ENCODE assay signal across 21 cellular contexts in genomic region chr10:80394358-80394916, GRCh38. TPM values are rescaled to one million over a fixed set of nuclear protein-coding genes. Genes with fewer than 3 reads are reported as not detected.
DNase-seq lines count a peak whose midpoint lies in the region; ATAC-seq and TF ChIP-seq lines count a peak whose summit lies in the region.
"Had no signal": no experiment of that assay in that cellular context is flagged by ENCODE, and none has a peak within 500 bp of the region (broad histone marks: within the 10 kb centered on the region; RNA-seq: fewer than 3 reads in every experiment).

No MANE protein-coding gene starts in this region.

- peaks cover 27% of the 10 kb centered on the region for H3K27me3 Mint-ChIP-seq in mesothelial cell of epicardium (ENCODE audit: low read depth)
- peaks cover 9% of the 10 kb centered on the region for H3K27me3 Mint-ChIP-seq in activated CD4-positive, alpha-beta memory T cell treated with anti-CD3 and anti-CD28 coated beads for 36 hours
- H3K27me3 Mint-ChIP-seq: IgD-negative memory B cell had no signal

- H3K36me3 ChIP-seq in SK-N-SH (replicated peaks in 1 of 2; ENCODE audit: control insufficient read depth in 1 of 2, insufficient read depth in 2 of 2, low read length in 1 of 2) (no peaks in the 10 kb centered on the region), esophagus (ENCODE audit: control insufficient read depth in 2 of 2, insufficient read depth in 2 of 2, low read length in 1 of 2) (no peaks in the 10 kb centered on the region)
- H3K36me3 ChIP-seq: BLaER1 had no signal

- no peaks in the 10 kb centered on the region for H3K9me3 Mint-ChIP-seq in mesothelial cell of epicardium
- no peaks in the 10 kb centered on the region for H3K9me3 Mint-ChIP-seq in activated CD4-positive, alpha-beta memory T cell treated with anti-CD3 and anti-CD28 coated beads for 36 hours
- H3K9me3 Mint-ChIP-seq: CD14-positive monocyte; CD4-positive, alpha-beta memory T cell; GM23338; IgD-negative memory B cell had no signal

- peaks cover 9% of the 10 kb centered on the region for H3K4me1 Mint-ChIP-seq in mesothelial cell of epicardium
- H3K4me1 Mint-ChIP-seq in activated CD4-positive, alpha-beta memory T cell treated with anti-CD3 and anti-CD28 coated beads for 36 hours (ENCODE audit: low read depth): no peaks in the 10 kb centered on the region
- H3K4me1 Mint-ChIP-seq: CD4-positive, alpha-beta memory T cell; GM23338 had no signal

- TF ChIP-seq RAD21 in SK-N-SH (IDR thresholded peaks at IDR 0.05; ENCODE audit: low read length): peak; percentile 54; the same call in 1 of the 2 replicates

- DNase-seq in SK-N-SH (no peak), mesothelial cell of epicardium (ENCODE audit: low spot score in 2 of 2, unreplicated experiment in 2 of 2) (no peak), A172 (ENCODE audit: low spot score) (no peak)
- DNase-seq in activated CD4-positive, alpha-beta memory T cell treated with anti-CD3 and anti-CD28 coated beads for 36 hours: no peak
- DNase-seq: CD4-positive, alpha-beta memory T cell; DMS153; DMS79; GDM1; HCEC 1CT had no signal

- H3K4me3 Mint-ChIP-seq in mesothelial cell of epicardium: no peak overlapping the region
- no peak overlapping the region for H3K4me3 Mint-ChIP-seq in activated CD4-positive, alpha-beta memory T cell treated with anti-CD3 and anti-CD28 coated beads for 36 hours
- H3K4me3 Mint-ChIP-seq: CD14-positive monocyte; CD4-positive, alpha-beta memory T cell; GM23338; IgD-negative memory B cell had no signal

- H3K27ac Mint-ChIP-seq in mesothelial cell of epicardium: peak overlapping the region; percentile 35
- H3K27ac Mint-ChIP-seq in activated CD4-positive, alpha-beta memory T cell treated with anti-CD3 and anti-CD28 coated beads for 36 hours: no peak overlapping the region
- H3K27ac Mint-ChIP-seq: CD14-positive monocyte, GM23338, IgD-negative memory B cell had no signal

- no peak overlapping the region for H3K4me2 ChIP-seq in SK-N-SH
- H3K4me2 ChIP-seq: BLaER1, GM23338 had no signal

- TF ChIP-seq EP300 in SK-N-SH (IDR thresholded peaks at IDR 0.05; ENCODE audit: borderline replicate concordance in 1 of 2, low read depth in 1 of 2, low read length in 1 of 2): no peak

- no peaks in the 10 kb centered on the region for H3K9me3 ChIP-seq in SK-N-SH
- no peaks in the 10 kb centered on the region for H3K9me3 ChIP-seq in esophagus (ENCODE audit: control insufficient read depth in 2 of 2, insufficient read depth in 1 of 2, low read depth in 1 of 2, low read length in 1 of 2)
- H3K9me3 ChIP-seq: BLaER1 had no signal

- no peaks in the 10 kb centered on the region for H3K36me3 Mint-ChIP-seq in mesothelial cell of epicardium
- no peaks in the 10 kb centered on the region for H3K36me3 Mint-ChIP-seq in activated CD4-positive, alpha-beta memory T cell treated with anti-CD3 and anti-CD28 coated beads for 36 hours
- H3K36me3 Mint-ChIP-seq: CD14-positive monocyte; CD4-positive, alpha-beta memory T cell; IgD-negative memory B cell had no signal

- H3K9me2 ChIP-seq in SK-N-SH: no peaks in the 10 kb centered on the region

- H3K27me3 ChIP-seq in SK-N-SH (ENCODE audit: insufficient read depth) (no peaks in the 10 kb centered on the region; the same call in 1 of the 2 replicates), esophagus (ENCODE audit: control insufficient read depth in 1 of 2, insufficient read depth in 2 of 2, low read length in 2 of 2) (no peaks in the 10 kb centered on the region)
- H3K27me3 ChIP-seq: BLaER1 had no signal

- TF ChIP-seq CTCF in SK-N-SH (IDR thresholded peaks at IDR 0.05) (no peak), mesothelial cell of epicardium (IDR thresholded peaks at IDR 0.05; ENCODE audit: unreplicated experiment) (no peak)

- no peak for ATAC-seq in SK-N-SH treated with all-trans-retinoic acid at 6 μM for 48 hours
- no peak for ATAC-seq in HG03045 (IDR thresholded peaks at IDR 0.05; ENCODE audit: unreplicated experiment)
- ATAC-seq: GM23338, HepG2 had no signal

- no peaks in the 10 kb centered on the region for H3F3A ChIP-seq in SK-N-SH (replicated peaks; ENCODE audit: insufficient read depth)

- CTCF ChIA-PET in SK-N-SH (lab: Yijun Ruan, JAX): interaction anchor here (1.5 to 1.9 kb wide), 3 partner anchors 11 to 111 kb away, joined by 6 to 11 read pairs (median 8); no protein-coding TSS in a partner anchor
- CTCF ChIA-PET in activated CD4-positive, alpha-beta memory T cell treated with anti-CD3 and anti-CD28 coated beads for 36 hours (lab: Charles Lee): no interaction called here

- H3K9ac ChIP-seq in SK-N-SH: no peak overlapping the region
- H3K9ac ChIP-seq: BLaER1 had no signal

- intact Hi-C loops in activated CD4-positive, alpha-beta memory T cell treated with anti-CD3 and anti-CD28 coated beads for 36 hours (cut with micrococcal nuclease): no loop called here

- no peaks in the 10 kb centered on the region for H4K20me1 ChIP-seq in SK-N-SH (ENCODE audit: insufficient read depth)
- H4K20me1 ChIP-seq: BLaER1 had no signal

- WGBS in SK-N-SH (ENCODE audit: low lambda C conversion rate): 74% methylated on average over 2 of the region's 2 CpGs
- WGBS in esophagus, 2 donors: 41 to 49% methylated on average over 2 of the region's 2 CpGs

- POLR2A ChIA-PET in SK-N-SH (lab: Yijun Ruan, JAX): interaction anchor here (0.6 kb wide), 1 partner anchor 125 kb away, joined by 3 read pairs; no protein-coding TSS in a partner anchor
- POLR2A ChIA-PET in activated CD4-positive, alpha-beta memory T cell treated with anti-CD3 and anti-CD28 coated beads for 36 hours (lab: Charles Lee): no interaction called here

- no peaks in the 10 kb centered on the region for H3K79me2 ChIP-seq in SK-N-SH (ENCODE audit: insufficient read depth)

- H2AFZ ChIP-seq in SK-N-SH (ENCODE audit: low read depth): no peak overlapping the region
- H2AFZ ChIP-seq: GM23338 had no signal

- peaks cover 0 to under 1% of the 10 kb centered on the region in 2 experiments; a peak in 1 of 4 replicates for H3K4me1 ChIP-seq in SK-N-SH (ENCODE audit: control insufficient read depth in 1 of 2, insufficient read depth in 2 of 2, low read depth in 1 of 2, low read length in 1 of 2)
- H3K4me1 ChIP-seq in esophagus (ENCODE audit: control insufficient read depth in 2 of 2, insufficient read depth in 2 of 2, low read length in 1 of 2): peaks cover 0 to 6% of the 10 kb centered on the region in 2 donors
- H3K4me1 ChIP-seq: BLaER1 had no signal

- H3K4me3 ChIP-seq in SK-N-SH (ENCODE audit: low read depth in 2 of 2, low read length in 1 of 2) (no peak overlapping the region), esophagus (ENCODE audit: low read depth in 1 of 2, low read length in 2 of 2) (no peak overlapping the region)
- H3K4me3 ChIP-seq: BLaER1, GM23338 had no signal

- H3K27ac ChIP-seq in SK-N-SH (ENCODE audit: low read depth in 2 of 2, low read length in 1 of 2) (no peak overlapping the region), esophagus (ENCODE audit: low read depth in 2 of 2, low read length in 1 of 2) (peak overlapping the region; percentile 23 to 36)
- H3K27ac ChIP-seq: 22Rv1, BLaER1 had no signal

TF ChIP-seq in SK-N-SH treated with all-trans-retinoic acid at 6 μM for 48 hours, 23 proteins besides CTCF, POLR2A, EP300 and RAD21 (continues in another document):
- TF ChIP-seq ESRRG (CRISPR knock-in tag; IDR thresholded peaks at IDR 0.05) (no peak), ZFP3 (CRISPR knock-in tag; IDR thresholded peaks at IDR 0.05) (no peak)

RNA-seq across cellular contexts. Expression of gene PRXL2A, which starts 13.9 kb away (rescaled TPM):
- polyA plus RNA-seq in SK-N-SH (2012; rRNA removed): 14.0 and 15.6 TPM in 2 replicates
- polyA plus RNA-seq in SK-N-SH (2012; cell fraction: cytosol; rRNA removed): 23.3 and 26.8 TPM in 2 replicates
- 4.5 and 4.6 TPM in 2 replicates for polyA plus RNA-seq in SK-N-SH (2012; cell fraction: nucleus; rRNA removed)
- 10 to 100 TPM; 47.3 to 87.9 TPM for polyA plus RNA-seq in esophagus
- 93.9 to 101 TPM (median 97.0 TPM) in 3 replicates for total RNA-seq in mesothelial cell of epicardium
- total RNA-seq in activated CD4-positive, alpha-beta memory T cell treated with anti-CD3 and anti-CD28 coated beads for 36 hours: 10 to 100 TPM in 1 of 2 experiments, 1 to 10 TPM in 1; 9.5 to 10.1 TPM
- total RNA-seq in A172 (2014; rRNA removed; shearing (Covaris generic)): 28.0 and 31.4 TPM in 2 replicates

RNA-seq across cellular contexts. Expression of gene DYDC2, which starts 37.9 kb away (rescaled TPM):
- polyA plus RNA-seq in SK-N-SH (2012; rRNA removed): 0.08 and 0.10 TPM in 2 replicates
- polyA plus RNA-seq in SK-N-SH (2012; cell fraction: cytosol; rRNA removed): 0.08 TPM in 2 replicates
- 0.04 TPM in 1 of 2 replicates, not detected in the other for polyA plus RNA-seq in SK-N-SH (2012; cell fraction: nucleus; rRNA removed)
- polyA plus RNA-seq in esophagus: under 1 TPM; 0.34 to 0.77 TPM
- total RNA-seq in mesothelial cell of epicardium: 0.16 to 0.24 TPM (median 0.20 TPM) in 3 replicates
- not detected for total RNA-seq in activated CD4-positive, alpha-beta memory T cell treated with anti-CD3 and anti-CD28 coated beads for 36 hours
- 0.12 and 1.2 TPM in 2 replicates for total RNA-seq in A172 (2014; rRNA removed; shearing (Covaris generic))
- total RNA-seq: A673; CD4-positive, alpha-beta memory T cell; Daoy had no signal
- polyA plus RNA-seq: AG04450; CD14-positive monocyte; CD4-positive, alpha-beta memory T cell; IgD-negative memory B cell had no signal

RNA-seq across cellular contexts. Expression of gene DYDC1, which starts 37.9 kb away (rescaled TPM):
- polyA plus RNA-seq in SK-N-SH (2012; rRNA removed) (not detected in 2 replicates), esophagus (not detected)
- not detected in 2 replicates for polyA plus RNA-seq in SK-N-SH (2012; cell fraction: cytosol; rRNA removed)
- not detected in 2 replicates for polyA plus RNA-seq in SK-N-SH (2012; cell fraction: nucleus; rRNA removed)
- not detected in 3 replicates for total RNA-seq in mesothelial cell of epicardium
- total RNA-seq in activated CD4-positive, alpha-beta memory T cell treated with anti-CD3 and anti-CD28 coated beads for 36 hours: not detected
- total RNA-seq in A172 (2014; rRNA removed; shearing (Covaris generic)): not detected in 2 replicates
- total RNA-seq: A673; CD4-positive, alpha-beta memory T cell; Daoy; GM23338; HepG2 had no signal
- polyA plus RNA-seq: AG04450; CD14-positive monocyte; CD4-positive, alpha-beta memory T cell; GM23338; HepG2; IgD-negative memory B cell had no signal

RNA-seq across cellular contexts. Expression of gene TSPAN14, which starts 59.7 kb away (rescaled TPM):
- polyA plus RNA-seq in SK-N-SH (2012; rRNA removed) (44.0 and 78.1 TPM in 2 replicates), esophagus (10 to 100 TPM; 50.6 to 63.2 TPM)
- polyA plus RNA-seq in SK-N-SH (2012; cell fraction: cytosol; rRNA removed): 42.5 and 64.1 TPM in 2 replicates
- 57.0 and 58.9 TPM in 2 replicates for polyA plus RNA-seq in SK-N-SH (2012; cell fraction: nucleus; rRNA removed)
- 106 to 113 TPM (median 109 TPM) in 3 replicates for total RNA-seq in mesothelial cell of epicardium
- 10 to 100 TPM; 48.9 to 51.8 TPM for total RNA-seq in activated CD4-positive, alpha-beta memory T cell treated with anti-CD3 and anti-CD28 coated beads for 36 hours
- total RNA-seq in A172 (2014; rRNA removed; shearing (Covaris generic)): 35.0 and 38.4 TPM in 2 replicates

Comparison
In these comparisons a context has a peak if more than half of its experiments do, and no peak if none do; other contexts are left out.
1. H3K27ac ChIP-seq: peak in esophagus (2 of 2); none in SK-N-SH (0 of 2).